Comparison of ENCODE assay signal across 27 cellular contexts in the genomic region with DNA sequence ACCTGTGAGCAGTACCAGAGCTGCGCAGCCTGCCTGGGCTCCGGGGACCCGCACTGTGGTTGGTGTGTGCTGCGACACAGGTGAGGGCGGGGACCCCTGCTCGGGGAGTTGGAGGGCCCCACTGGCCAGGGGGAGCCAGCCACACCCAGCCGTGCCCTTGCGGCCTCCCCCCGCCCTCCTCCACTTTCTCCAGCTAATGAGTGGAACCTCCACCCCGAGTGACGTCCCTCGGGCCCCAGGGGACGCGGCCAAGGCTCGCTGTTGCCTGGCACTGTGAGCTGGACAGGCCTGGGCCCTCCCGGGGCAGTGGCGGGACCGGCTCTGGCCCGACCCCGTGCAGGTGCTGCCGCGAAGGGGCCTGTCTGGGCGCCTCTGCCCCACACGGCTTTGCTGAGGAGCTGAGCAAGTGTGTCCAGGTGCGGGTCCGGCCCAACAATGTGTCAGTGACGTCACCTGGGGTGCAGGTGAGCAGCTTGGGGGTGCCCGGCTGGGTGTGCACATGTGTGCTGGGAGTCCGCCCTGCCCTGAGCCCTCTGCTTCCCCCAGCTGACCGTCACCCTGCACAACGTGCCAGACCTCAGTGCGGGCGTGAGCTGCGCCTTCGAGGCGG.
"Had no signal": no experiment of that assay in that cellular context is flagged by ENCODE, and none has a peak within 500 bp of the region (broad histone marks: within the 10 kb centered on the region; RNA-seq: fewer than 3 reads in every experiment).

No MANE protein-coding gene starts in this region.

- H3K4me1 ChIP-seq: colonic mucosa, foreskin keratinocyte, gastrocnemius medialis had no signal

- H3K27ac ChIP-seq: colonic mucosa, coronary artery, epithelial cell of prostate, esophagus muscularis mucosa, esophagus squamous epithelium, foreskin keratinocyte, gastrocnemius medialis, gastroesophageal sphincter, heart left ventricle had no signal

- H3K9me3 ChIP-seq: colonic mucosa, esophagus muscularis mucosa, esophagus squamous epithelium, gastrocnemius medialis, gastroesophageal sphincter, heart left ventricle had no signal

- FAIRE-seq: colon, endometrium, endothelial cell of umbilical vein, frontal cortex had no signal

- H3K36me3 ChIP-seq: colonic mucosa, gastrocnemius medialis had no signal

- H3K27me3 ChIP-seq: colonic mucosa, esophagus muscularis mucosa, esophagus squamous epithelium, foreskin keratinocyte, gastrocnemius medialis, gastroesophageal sphincter, heart left ventricle had no signal

- H3K4me3 ChIP-seq: colonic mucosa, coronary artery, dorsolateral prefrontal cortex, esophagus muscularis mucosa, esophagus squamous epithelium, gastrocnemius medialis, gastroesophageal sphincter, heart left ventricle had no signal

- ATAC-seq: effector memory CD8-positive, alpha-beta T cell; esophagus mucosa; foreskin keratinocyte; gastrocnemius medialis; gastroesophageal sphincter; heart left ventricle had no signal

- DNase-seq: colonic mucosa; cortex of kidney; dermis blood vessel endothelial cell; dorsolateral prefrontal cortex; effector CD4-positive, alpha-beta T cell; effector CD8-positive, alpha-beta T cell; effector memory CD4-positive, alpha-beta T cell; effector memory CD8-positive, alpha-beta T cell; endodermal cell; erythroblast; esophagus squamous epithelium; foreskin fibroblast; foreskin keratinocyte; foreskin melanocyte; gastrocnemius medialis; glutamatergic neuron; head of caudate nucleus had no signal
